23 cellular contexts compared by ENCODE assay signal in the genomic region with DNA sequence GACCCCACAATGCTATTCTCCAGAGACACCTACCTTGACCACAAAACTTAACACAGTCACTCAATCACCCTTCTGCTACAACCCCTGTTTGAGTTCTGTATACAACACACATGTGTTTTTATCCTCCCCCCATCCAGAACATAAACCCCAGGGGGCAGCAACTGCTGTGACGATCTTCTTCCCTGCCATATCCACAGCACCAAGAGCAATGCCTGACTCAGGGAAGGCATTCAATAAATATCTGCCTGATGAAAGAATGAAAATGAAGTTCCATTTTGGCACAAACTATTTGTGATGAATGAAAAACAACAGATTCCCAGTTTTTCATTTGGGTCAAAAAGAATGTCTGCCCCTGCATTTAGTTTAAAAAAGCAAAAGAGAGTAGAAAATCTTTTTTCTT. TPM values are rescaled to one million over a fixed set of nuclear protein-coding genes. Genes with fewer than 3 reads are reported as not detected.
"Had no signal": no experiment of that assay in that cellular context is flagged by ENCODE, and none has a peak within 500 bp of the region (broad histone marks: within the 10 kb centered on the region; RNA-seq: fewer than 3 reads in every experiment).

No MANE protein-coding gene starts in this region.

- H3K4me1 ChIP-seq: body of pancreas, gastrocnemius medialis, left ventricle myocardium inferior, thyroid gland had no signal

- ATAC-seq: activated CD8-positive, alpha-beta memory T cell treated with anti-CD3 and anti-CD28 coated beads, Interleukin-2, amount 10 ng/mL, durations not matched to agents 7 days and 5 days; activated CD8-positive, alpha-beta T cell treated with anti-CD3 and anti-CD28 coated beads for 36 hours; activated naive CD8-positive, alpha-beta T cell treated with anti-CD3 and anti-CD28 coated beads, Interleukin-2, amount 50 U/mL, for 24 hours; body of pancreas; gastrocnemius medialis; naive thymus-derived CD8-positive, alpha-beta T cell had no signal

- H3K9me3 Mint-ChIP-seq: activated CD4-positive, alpha-beta T cell treated with anti-CD3 and anti-CD28 coated beads, Interleukin-2, amount 10 ng/mL, durations not matched to agents 24 days and 14 days; activated CD8-positive, alpha-beta T cell treated with anti-CD3 and anti-CD28 coated beads for 36 hours; activated naive CD8-positive, alpha-beta T cell treated with anti-CD3 and anti-CD28 coated beads, Interleukin-2, amount 50 U/mL, for 24 hours; activated T-helper 1 cell treated with anti-CD3 and anti-CD28 coated beads, Interleukin-12 subunit alpha, Interleukin-12 subunit beta, Interleukin-2, Interleukin-4 antibody, amounts not matched to agents 30 ng/mL and 10 ng/mL and 1 ng/mL, durations not matched to agents 14 hours and 24 hours and 36 hours; stimulated activated naive CD8-positive, alpha-beta T cell treated with anti-CD3 and anti-CD28 coated beads, Interleukin-15, Interleukin-2, amounts not matched to agents 100 ng/mL and 50 ng/mL, for 24 hours had no signal

- H3K27ac ChIP-seq: body of pancreas, cardiac muscle cell, gastrocnemius medialis, left ventricle myocardium inferior, thyroid gland had no signal

- H3K9me3 ChIP-seq: body of pancreas, gastrocnemius medialis, left ventricle myocardium inferior, thyroid gland had no signal

- H3K36me3 ChIP-seq: cardiac muscle cell, gastrocnemius medialis, left ventricle myocardium inferior, thyroid gland had no signal

- H3K4me3 ChIP-seq: body of pancreas, cardiac muscle cell, gastrocnemius medialis, left ventricle myocardium inferior, thyroid gland had no signal

- H3K36me3 Mint-ChIP-seq: activated CD8-positive, alpha-beta memory T cell treated with anti-CD3 and anti-CD28 coated beads, Interleukin-2, amount 10 ng/mL, durations not matched to agents 7 days and 5 days; naive thymus-derived CD8-positive, alpha-beta T cell had no signal

- H3K27ac Mint-ChIP-seq: activated CD4-positive, alpha-beta T cell treated with anti-CD3 and anti-CD28 coated beads, Interleukin-2, amount 10 ng/mL, durations not matched to agents 24 days and 14 days; activated CD8-positive, alpha-beta memory T cell treated with anti-CD3 and anti-CD28 coated beads, Interleukin-2, amount 10 ng/mL, durations not matched to agents 7 days and 5 days; activated CD8-positive, alpha-beta T cell treated with anti-CD3 and anti-CD28 coated beads for 36 hours; activated naive CD8-positive, alpha-beta T cell treated with anti-CD3 and anti-CD28 coated beads, Interleukin-2, amount 50 U/mL, for 24 hours; activated T-helper 1 cell treated with anti-CD3 and anti-CD28 coated beads, Interleukin-12 subunit alpha, Interleukin-12 subunit beta, Interleukin-2, Interleukin-4 antibody, amounts not matched to agents 30 ng/mL and 10 ng/mL and 1 ng/mL, durations not matched to agents 14 hours and 24 hours and 36 hours; naive thymus-derived CD8-positive, alpha-beta T cell; stimulated activated naive CD8-positive, alpha-beta T cell treated with anti-CD3 and anti-CD28 coated beads, Interleukin-15, Interleukin-2, amounts not matched to agents 100 ng/mL and 50 ng/mL, for 24 hours had no signal

- H3K27me3 Mint-ChIP-seq: activated CD4-positive, alpha-beta T cell treated with anti-CD3 and anti-CD28 coated beads, Interleukin-2, amount 10 ng/mL, durations not matched to agents 24 days and 14 days; activated CD8-positive, alpha-beta memory T cell treated with anti-CD3 and anti-CD28 coated beads, Interleukin-2, amount 10 ng/mL, durations not matched to agents 7 days and 5 days had no signal

- H3K27me3 ChIP-seq: body of pancreas, thyroid gland had no signal

- H3K4me1 Mint-ChIP-seq: activated CD4-positive, alpha-beta T cell treated with anti-CD3 and anti-CD28 coated beads, Interleukin-2, amount 10 ng/mL, durations not matched to agents 24 days and 14 days; activated CD8-positive, alpha-beta memory T cell treated with anti-CD3 and anti-CD28 coated beads, Interleukin-2, amount 10 ng/mL, durations not matched to agents 7 days and 5 days; activated naive CD8-positive, alpha-beta T cell treated with anti-CD3 and anti-CD28 coated beads, Interleukin-2, amount 50 U/mL, for 24 hours; naive thymus-derived CD8-positive, alpha-beta T cell had no signal

- DNase-seq: activated CD4-positive, alpha-beta T cell treated with anti-CD3 and anti-CD28 coated beads, Interleukin-2, amount 10 ng/mL, durations not matched to agents 24 days and 14 days; activated CD8-positive, alpha-beta memory T cell treated with anti-CD3 and anti-CD28 coated beads, Interleukin-2, amount 10 ng/mL, durations not matched to agents 7 days and 5 days; activated CD8-positive, alpha-beta T cell treated with anti-CD3 and anti-CD28 coated beads for 36 hours; activated gamma-delta T cell; activated naive CD4-positive, alpha-beta T cell treated with anti-CD3 and anti-CD28 coated beads, Interleukin-2, amount 50 U/mL, for 16 hours; activated naive CD8-positive, alpha-beta T cell treated with anti-CD3 and anti-CD28 coated beads, Interleukin-2, amount 50 U/mL, for 24 hours; activated T-cell treated with anti-CD3 and anti-CD28 coated beads for 4 hours; body of pancreas; erythroblast; gastrocnemius medialis; hippocampal formation; left ventricle myocardium inferior; naive thymus-derived CD8-positive, alpha-beta T cell; stimulated activated CD4-positive, alpha-beta T cell treated with anti-CD3 and anti-CD28 coated beads, Interleukin-12 subunit alpha, Interleukin-12 subunit beta, amount 100 ng/mL, for 4 hours; substantia nigra; T-helper 2 cell; thyroid gland had no signal

- H3K4me3 Mint-ChIP-seq: activated CD4-positive, alpha-beta T cell treated with anti-CD3 and anti-CD28 coated beads, Interleukin-2, amount 10 ng/mL, durations not matched to agents 24 days and 14 days; activated CD8-positive, alpha-beta memory T cell treated with anti-CD3 and anti-CD28 coated beads, Interleukin-2, amount 10 ng/mL, durations not matched to agents 7 days and 5 days; activated CD8-positive, alpha-beta T cell treated with anti-CD3 and anti-CD28 coated beads for 36 hours; activated naive CD8-positive, alpha-beta T cell treated with anti-CD3 and anti-CD28 coated beads, Interleukin-2, amount 50 U/mL, for 24 hours; activated T-helper 1 cell treated with anti-CD3 and anti-CD28 coated beads, Interleukin-12 subunit alpha, Interleukin-12 subunit beta, Interleukin-2, Interleukin-4 antibody, amounts not matched to agents 30 ng/mL and 10 ng/mL and 1 ng/mL, durations not matched to agents 14 hours and 24 hours and 36 hours; naive thymus-derived CD8-positive, alpha-beta T cell; stimulated activated naive CD8-positive, alpha-beta T cell treated with anti-CD3 and anti-CD28 coated beads, Interleukin-15, Interleukin-2, amounts not matched to agents 100 ng/mL and 50 ng/mL, for 24 hours had no signal

RNA-seq across cellular contexts. Expression of a gene that starts 27.0 kb away (rescaled TPM):
- total RNA-seq: activated CD4-positive, alpha-beta T cell treated with anti-CD3 and anti-CD28 coated beads, Interleukin-2, amount 10 ng/mL, durations not matched to agents 24 days and 14 days; activated CD8-positive, alpha-beta memory T cell treated with anti-CD3 and anti-CD28 coated beads, Interleukin-2, amount 10 ng/mL, durations not matched to agents 7 days and 5 days; activated CD8-positive, alpha-beta T cell treated with anti-CD3 and anti-CD28 coated beads for 36 hours; activated T-helper 1 cell treated with anti-CD3 and anti-CD28 coated beads, Interleukin-12 subunit alpha, Interleukin-12 subunit beta, Interleukin-2, Interleukin-4 antibody, amounts not matched to agents 30 ng/mL and 10 ng/mL and 1 ng/mL, durations not matched to agents 14 hours and 24 hours and 36 hours; body of pancreas; cardiac muscle cell; gastrocnemius medialis; left ventricle myocardium inferior; lung microvascular endothelial cell; naive thymus-derived CD8-positive, alpha-beta T cell; osteoblast; posterior vena cava; thyroid gland had no signal
